ENCODE assay signal across 15 cellular contexts in the genomic region with DNA sequence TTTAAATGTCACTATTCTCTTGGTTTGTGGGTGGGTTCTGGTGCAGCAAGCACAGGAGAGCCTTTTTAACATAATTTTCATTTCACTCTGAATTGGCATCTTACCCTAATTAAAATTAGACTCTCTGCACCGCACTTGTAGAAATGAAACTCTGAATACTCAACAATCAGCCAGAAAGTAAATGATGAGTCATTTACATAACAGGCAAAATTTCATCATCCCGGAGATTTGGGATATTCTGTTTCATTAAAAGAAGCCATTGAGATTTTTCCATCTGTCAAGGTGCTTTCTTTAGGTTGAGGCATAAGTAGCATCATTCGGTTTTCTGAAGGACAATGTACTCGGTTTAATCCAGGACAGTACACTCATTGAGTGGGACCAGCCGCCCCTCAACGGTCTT.
DNase-seq lines count a peak whose midpoint lies in the region; ATAC-seq and TF ChIP-seq lines count a peak whose summit lies in the region.
"Had no signal": no experiment of that assay in that cellular context is flagged by ENCODE, and none has a peak within 500 bp of the region (broad histone marks: within the 10 kb centered on the region; RNA-seq: fewer than 3 reads in every experiment).

No MANE protein-coding gene starts in this region.

- peak overlapping the region; percentile 17; the same call in 1 of the 2 replicates for H3K4me3 ChIP-seq in PC-3 (ENCODE audit: low read length)
- no peak overlapping the region for H3K4me3 ChIP-seq in esophagus muscularis mucosa
- H3K4me3 ChIP-seq: smooth muscle cell, tibial nerve had no signal

- intact Hi-C loops in activated CD4-positive, alpha-beta T cell treated with anti-CD3 and anti-CD28 coated beads for 36 hours (cut with DNase I, micrococcal nuclease): no loop called here
- intact Hi-C loops in PC-3 (cut with micrococcal nuclease) (no loop called here), esophagus muscularis mucosa (cut with DNase I) (no loop called here)

- peak overlapping the region; percentile 44 for H3K4me2 ChIP-seq in PC-3 (ENCODE audit: low read length)
- H3K4me2 ChIP-seq: KMS-11, smooth muscle cell had no signal

- H3K36me3 ChIP-seq in PC-3 (ENCODE audit: low read depth, low read length): no peaks in the 10 kb centered on the region
- no peaks in the 10 kb centered on the region for H3K36me3 ChIP-seq in esophagus muscularis mucosa
- H3K36me3 ChIP-seq: tibial nerve had no signal

- 85% methylated on average over 6 of the region's 6 CpGs for WGBS in esophagus muscularis mucosa

- no peak overlapping the region for H3K9ac ChIP-seq in PC-3 (ENCODE audit: low read length)
- H3K9ac ChIP-seq: KMS-11 had no signal

- no peak for TF ChIP-seq EP300 in esophagus muscularis mucosa (IDR thresholded peaks at IDR 0.05)

- no peak for TF ChIP-seq CTCF in PC-3 (conservative IDR thresholded peaks at IDR 0.05; ENCODE audit: low read depth, low read length)
- TF ChIP-seq CTCF in esophagus muscularis mucosa (IDR thresholded peaks at IDR 0.05): no peak

- DNase-seq in activated CD4-positive, alpha-beta T cell treated with anti-CD3 and anti-CD28 coated beads for 36 hours: no peak
- no peak for DNase-seq in activated CD4-positive, alpha-beta T cell treated with anti-CD3 and anti-CD28 coated beads, Interleukin-2, amount 50 U/mL, for 4 hours
- DNase-seq in PC-3 (peak; percentile 56), esophagus muscularis mucosa (ENCODE audit: extremely low spot score) (no peak), NCI-H748 (lab: John Stamatoyannopoulos, UW; ENCODE audit: unreplicated experiment) (no peak), GOT3 (lab: John Stamatoyannopoulos, UW) (no peak), HEK293T (ENCODE audit: extremely low spot score) (no peak)
- DNase-seq in stimulated activated naive B cell treated with anti-CD40 and anti-IgM and Interleukin-4, amounts not matched to agents 10 μg/mL and 1 μg/mL and 100 μg/mL, for 72 hours: no peak
- DNase-seq: activated CD4-positive, CD25-positive, alpha-beta regulatory T cell treated with anti-CD3 and anti-CD28 coated beads, Interleukin-2, amount 50 U/mL, for 72 hours; hypothalamus; NCI-H2081 treated with DMSO at 0.1 percent for 48 hours; SW 1271 had no signal

- H3K27me3 ChIP-seq in PC-3 (ENCODE audit: low read length): no peaks in the 10 kb centered on the region
- H3K27me3 ChIP-seq in esophagus muscularis mucosa: no peaks in the 10 kb centered on the region
- H3K27me3 ChIP-seq: tibial nerve had no signal

- H3K27me3 Mint-ChIP-seq in activated CD4-positive, alpha-beta T cell treated with anti-CD3 and anti-CD28 coated beads for 36 hours: no peaks in the 10 kb centered on the region
- H3K27me3 Mint-ChIP-seq in stimulated activated naive B cell treated with anti-CD40 and anti-IgM and Interleukin-4, amounts not matched to agents 10 μg/mL and 1 μg/mL and 100 μg/mL, for 72 hours: no peaks in the 10 kb centered on the region

- no peak for TF ChIP-seq POLR2A in esophagus muscularis mucosa (IDR thresholded peaks at IDR 0.05; ENCODE audit: low read depth)

- no peaks in the 10 kb centered on the region for H3K9me3 Mint-ChIP-seq in activated CD4-positive, alpha-beta T cell treated with anti-CD3 and anti-CD28 coated beads for 36 hours (ENCODE audit: low read depth)
- peaks cover 0 to 5% of the 10 kb centered on the region in 2 donors for H3K9me3 Mint-ChIP-seq in stimulated activated naive B cell treated with anti-CD40 and anti-IgM and Interleukin-4, amounts not matched to agents 10 μg/mL and 1 μg/mL and 100 μg/mL, for 72 hours

- no peak overlapping the region for H2AFZ ChIP-seq in PC-3 (ENCODE audit: low read length)

- ATAC-seq in activated CD4-positive, alpha-beta T cell treated with anti-CD3 and anti-CD28 coated beads for 36 hours: no peak
- ATAC-seq in PC-3: peak; percentile 53
- ATAC-seq in stimulated activated naive B cell treated with anti-CD40 and anti-IgM and Interleukin-4, amounts not matched to agents 10 μg/mL and 1 μg/mL and 100 μg/mL, for 72 hours (replicated peaks): no peak

- no peaks in the 10 kb centered on the region for H3F3A ChIP-seq in PC-3 (ENCODE audit: low read length, unreplicated experiment)

- peak overlapping the region; percentile 16 for H3K27ac Mint-ChIP-seq in activated CD4-positive, alpha-beta T cell treated with anti-CD3 and anti-CD28 coated beads for 36 hours
- H3K27ac Mint-ChIP-seq in stimulated activated naive B cell treated with anti-CD40 and anti-IgM and Interleukin-4, amounts not matched to agents 10 μg/mL and 1 μg/mL and 100 μg/mL, for 72 hours: peak overlapping the region; percentile 92

- POLR2A ChIA-PET in activated CD4-positive, alpha-beta T cell treated with anti-CD3 and anti-CD28 coated beads for 36 hours (lab: Charles Lee): no interaction called here
- POLR2A ChIA-PET in PC-3 (lab: Charles Lee; ENCODE audit: unreplicated experiment) (no interaction called here), HEK293T (lab: Yijun Ruan, JAX) (no interaction called here)

- no peak overlapping the region for H3K4me3 Mint-ChIP-seq in activated CD4-positive, alpha-beta T cell treated with anti-CD3 and anti-CD28 coated beads for 36 hours
- peak overlapping the region in 1 of 2 donors; percentile 23 for H3K4me3 Mint-ChIP-seq in stimulated activated naive B cell treated with anti-CD40 and anti-IgM and Interleukin-4, amounts not matched to agents 10 μg/mL and 1 μg/mL and 100 μg/mL, for 72 hours

- peaks cover 36% of the 10 kb centered on the region for H3K4me1 Mint-ChIP-seq in activated CD4-positive, alpha-beta T cell treated with anti-CD3 and anti-CD28 coated beads for 36 hours
- peaks cover 50 to 75% of the 10 kb centered on the region in 2 donors for H3K4me1 Mint-ChIP-seq in stimulated activated naive B cell treated with anti-CD40 and anti-IgM and Interleukin-4, amounts not matched to agents 10 μg/mL and 1 μg/mL and 100 μg/mL, for 72 hours

- H4K20me1 ChIP-seq in PC-3 (ENCODE audit: low read length): no peaks in the 10 kb centered on the region

- H3K4me1 ChIP-seq in PC-3 (ENCODE audit: insufficient read depth, low read length) (peaks cover 19% of the 10 kb centered on the region), esophagus muscularis mucosa (peaks cover 26 to 66% (median 51%) of the 10 kb centered on the region in 4 donors)

- no TSS peak for BruUV-seq in PC-3 (replicated peaks; lab: Mats Ljungman, UMichigan)

- CTCF ChIA-PET in activated CD4-positive, alpha-beta T cell treated with anti-CD3 and anti-CD28 coated beads for 36 hours (lab: Charles Lee): no interaction called here
- CTCF ChIA-PET in PC-3 (lab: Charles Lee): no interaction called here
- CTCF ChIA-PET in HEK293T (lab: Yijun Ruan, JAX): no interaction called here

- H3K79me2 ChIP-seq in PC-3 (ENCODE audit: low read length): no peaks in the 10 kb centered on the region

- H3K27ac ChIP-seq in PC-3 (ENCODE audit: low read length) (no peak overlapping the region), esophagus muscularis mucosa (replicated peaks in 1 of 4) (peak overlapping the region in 3 of 4 donors; percentile 84 to 85 (median 84))
- H3K27ac ChIP-seq: KMS-11 had no signal

- H3K9me3 ChIP-seq in PC-3 (ENCODE audit: low read length) (no peaks in the 10 kb centered on the region), esophagus muscularis mucosa (no peaks in the 10 kb centered on the region)
- H3K9me3 ChIP-seq: tibial nerve had no signal

- no peaks in the 10 kb centered on the region for H3K9me2 ChIP-seq in PC-3 (replicated peaks; ENCODE audit: low read length)

- H3K36me3 Mint-ChIP-seq in activated CD4-positive, alpha-beta T cell treated with anti-CD3 and anti-CD28 coated beads for 36 hours (ENCODE audit: low read depth): peaks cover 48% of the 10 kb centered on the region
- H3K36me3 Mint-ChIP-seq in stimulated activated naive B cell treated with anti-CD40 and anti-IgM and Interleukin-4, amounts not matched to agents 10 μg/mL and 1 μg/mL and 100 μg/mL, for 72 hours: peaks cover 67 to 81% of the 10 kb centered on the region in 2 donors

TF ChIP-seq in HEK293T, 16 proteins besides CTCF, POLR2A, EP300 and RAD21:
- TF ChIP-seq, protein P1, sequence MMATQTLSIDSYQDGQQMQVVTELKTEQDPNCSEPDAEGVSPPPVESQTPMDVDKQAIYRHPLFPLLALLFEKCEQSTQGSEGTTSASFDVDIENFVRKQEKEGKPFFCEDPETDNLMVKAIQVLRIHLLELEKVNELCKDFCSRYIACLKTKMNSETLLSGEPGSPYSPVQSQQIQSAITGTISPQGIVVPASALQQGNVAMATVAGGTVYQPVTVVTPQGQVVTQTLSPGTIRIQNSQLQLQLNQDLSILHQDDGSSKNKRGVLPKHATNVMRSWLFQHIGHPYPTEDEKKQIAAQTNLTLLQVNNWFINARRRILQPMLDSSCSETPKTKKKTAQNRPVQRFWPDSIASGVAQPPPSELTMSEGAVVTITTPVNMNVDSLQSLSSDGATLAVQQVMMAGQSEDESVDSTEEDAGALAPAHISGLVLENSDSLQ (IDR thresholded peaks at IDR 0.05): no peak
- TF ChIP-seq NFRKB (IDR thresholded peaks at IDR 0.05) (no peak), SP1 (IDR thresholded peaks at IDR 0.05) (no peak), ARNT (IDR thresholded peaks at IDR 0.05) (no peak), TARDBP (IDR thresholded peaks at IDR 0.05) (no peak), ZNF384 (IDR thresholded peaks at IDR 0.05) (no peak), LEF1 (IDR thresholded peaks at IDR 0.05; ENCODE audit: borderline replicate concordance) (no peak), ELF4 (IDR thresholded peaks at IDR 0.05) (no peak), SUZ12 (IDR thresholded peaks at IDR 0.05) (no peak), BHLHE40 (IDR thresholded peaks at IDR 0.05; ENCODE audit: borderline replicate concordance) (no peak)
